ENCODE assay signal across 20 cellular contexts in the genomic region with DNA sequence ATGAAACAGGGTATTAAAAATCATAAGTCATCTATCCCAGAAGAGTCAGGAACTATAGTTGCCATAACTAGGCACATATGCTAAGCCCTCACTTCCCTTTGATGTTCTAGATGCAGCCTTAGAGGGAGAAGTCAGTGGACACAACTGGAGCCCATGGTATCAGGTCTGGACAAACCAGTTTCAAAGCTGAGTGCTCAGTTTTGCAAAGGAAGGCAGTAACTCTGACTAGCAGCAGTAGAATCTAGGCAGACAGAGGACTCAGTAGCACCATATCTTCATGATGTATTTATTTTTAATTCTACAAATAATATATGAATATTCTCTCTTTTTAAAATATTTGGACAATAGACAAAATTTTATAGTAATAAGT. TPM values are rescaled to one million over a fixed set of nuclear protein-coding genes. Genes with fewer than 3 reads are reported as not detected.
DNase-seq lines count a peak whose midpoint lies in the region; ATAC-seq and TF ChIP-seq lines count a peak whose summit lies in the region.
"Had no signal": no experiment of that assay in that cellular context is flagged by ENCODE, and none has a peak within 500 bp of the region (broad histone marks: within the 10 kb centered on the region; RNA-seq: fewer than 3 reads in every experiment).

No MANE protein-coding gene starts in this region.

- H3K4me3 ChIP-seq in Loucy (ENCODE audit: low read length, poor library complexity, severe bottlenecking) (no peak overlapping the region), liver (ENCODE audit: low read depth in 1 of 3, low read length in 3 of 3) (no peak overlapping the region)
- H3K4me3 ChIP-seq: BLaER1, GM23248, HAP-1 had no signal

- DNase-seq in DMS53 (lab: John Stamatoyannopoulos, UW) (peak; percentile 25), left cardiac atrium (no peak), NCI-H226 (no peak), activated T-cell treated with anti-CD3 and anti-CD28 coated beads for 4 hours (no peak), DMS79 treated with DMSO at 0.1 percent for 48 hours (lab: John Stamatoyannopoulos, UW) (no peak)
- DNase-seq: 8988T; CD4-positive, alpha-beta memory T cell; DMS153 had no signal

- H2AFZ ChIP-seq in Loucy (ENCODE audit: low read length): peak overlapping the region; percentile 27; the same call in 1 of the 2 replicates

- H3K4me1 ChIP-seq in Loucy (ENCODE audit: insufficient read depth, low read length, poor library complexity, severe bottlenecking): no peaks in the 10 kb centered on the region
- H3K4me1 ChIP-seq in liver (ENCODE audit: control insufficient read depth in 4 of 4, insufficient read depth in 4 of 4, low read length in 3 of 4): peaks cover 7 to 22% (median 17%) of the 10 kb centered on the region in 4 donors
- H3K4me1 ChIP-seq: BLaER1, HAP-1 had no signal

- no peaks in the 10 kb centered on the region for H3K36me3 ChIP-seq in Loucy (ENCODE audit: insufficient read depth, low read length)
- peaks cover 0 to 3% (median 0%) of the 10 kb centered on the region in 4 donors for H3K36me3 ChIP-seq in liver (ENCODE audit: control insufficient read depth in 4 of 4, insufficient read depth in 3 of 4, low read depth in 1 of 4, low read length in 3 of 4)
- H3K36me3 ChIP-seq: BLaER1, HAP-1 had no signal

- H4K20me1 ChIP-seq in Loucy (ENCODE audit: insufficient read depth, low read length, poor library complexity, severe bottlenecking): no peaks in the 10 kb centered on the region
- H4K20me1 ChIP-seq: BLaER1 had no signal

- no peaks in the 10 kb centered on the region for H3F3A ChIP-seq in Loucy (ENCODE audit: low read depth)

- peak overlapping the region; percentile 58 to 77 for H3K27ac ChIP-seq in liver (ENCODE audit: low read depth in 1 of 2, low read length in 2 of 2)
- H3K27ac ChIP-seq: BLaER1, GM23248, HL-60 had no signal

- TF ChIP-seq RAD21 in liver (IDR thresholded peaks at IDR 0.05): no peak

- H3K9me3 ChIP-seq in Loucy (ENCODE audit: insufficient read depth, low read depth, low read length) (peaks cover 8% of the 10 kb centered on the region), liver (ENCODE audit: control insufficient read depth in 4 of 4, low read length in 3 of 4) (peaks cover 0 to 15% (median 2%) of the 10 kb centered on the region in 4 donors)
- H3K9me3 ChIP-seq: HAP-1 had no signal

- H3K27me3 ChIP-seq in Loucy (ENCODE audit: insufficient read depth, low read length, poor library complexity, severe bottlenecking): no peaks in the 10 kb centered on the region
- no peaks in the 10 kb centered on the region for H3K27me3 ChIP-seq in liver (ENCODE audit: control insufficient read depth in 4 of 4, insufficient read depth in 4 of 4, low read length in 3 of 4)
- H3K27me3 ChIP-seq: BLaER1 had no signal

- H3K9ac ChIP-seq in Loucy (ENCODE audit: low read depth, low read length, poor library complexity, severe bottlenecking) (no peak overlapping the region), liver (ENCODE audit: low read depth in 1 of 2, low read length in 2 of 2) (no peak overlapping the region)
- H3K9ac ChIP-seq: BLaER1, GM23248 had no signal

- TF ChIP-seq CTCF in Loucy (conservative IDR thresholded peaks at IDR 0.05; ENCODE audit: low read length): no peak
- no peak for TF ChIP-seq CTCF in liver (IDR thresholded peaks at IDR 0.05; ENCODE audit: low read depth, low read length, missing input control)

- ATAC-seq in esophagus mucosa: peak; percentile 58
- no peak for ATAC-seq in left cardiac atrium

- no peak overlapping the region for H3K4me2 ChIP-seq in Loucy (ENCODE audit: low read depth, low read length, poor library complexity, severe bottlenecking)
- H3K4me2 ChIP-seq: BLaER1 had no signal

- no peaks in the 10 kb centered on the region for H3K79me2 ChIP-seq in Loucy (ENCODE audit: insufficient read depth, low read length)

- no peaks in the 10 kb centered on the region for H3K9me2 ChIP-seq in Loucy (replicated peaks; ENCODE audit: low read depth, low read length)

- intact Hi-C loops in left cardiac atrium (cut with DNase I): loop anchor here in 1 of 2 donors (10.0 kb wide), 2 partner anchors 78 to 142 kb away; no protein-coding TSS in a partner anchor

TF ChIP-seq in liver, 16 proteins besides CTCF, POLR2A, EP300 and RAD21:
- no peak for TF ChIP-seq RXRA (IDR thresholded peaks at IDR 0.05)
- no peak for TF ChIP-seq JUND (IDR thresholded peaks at IDR 0.05)
- TF ChIP-seq, protein P1, sequence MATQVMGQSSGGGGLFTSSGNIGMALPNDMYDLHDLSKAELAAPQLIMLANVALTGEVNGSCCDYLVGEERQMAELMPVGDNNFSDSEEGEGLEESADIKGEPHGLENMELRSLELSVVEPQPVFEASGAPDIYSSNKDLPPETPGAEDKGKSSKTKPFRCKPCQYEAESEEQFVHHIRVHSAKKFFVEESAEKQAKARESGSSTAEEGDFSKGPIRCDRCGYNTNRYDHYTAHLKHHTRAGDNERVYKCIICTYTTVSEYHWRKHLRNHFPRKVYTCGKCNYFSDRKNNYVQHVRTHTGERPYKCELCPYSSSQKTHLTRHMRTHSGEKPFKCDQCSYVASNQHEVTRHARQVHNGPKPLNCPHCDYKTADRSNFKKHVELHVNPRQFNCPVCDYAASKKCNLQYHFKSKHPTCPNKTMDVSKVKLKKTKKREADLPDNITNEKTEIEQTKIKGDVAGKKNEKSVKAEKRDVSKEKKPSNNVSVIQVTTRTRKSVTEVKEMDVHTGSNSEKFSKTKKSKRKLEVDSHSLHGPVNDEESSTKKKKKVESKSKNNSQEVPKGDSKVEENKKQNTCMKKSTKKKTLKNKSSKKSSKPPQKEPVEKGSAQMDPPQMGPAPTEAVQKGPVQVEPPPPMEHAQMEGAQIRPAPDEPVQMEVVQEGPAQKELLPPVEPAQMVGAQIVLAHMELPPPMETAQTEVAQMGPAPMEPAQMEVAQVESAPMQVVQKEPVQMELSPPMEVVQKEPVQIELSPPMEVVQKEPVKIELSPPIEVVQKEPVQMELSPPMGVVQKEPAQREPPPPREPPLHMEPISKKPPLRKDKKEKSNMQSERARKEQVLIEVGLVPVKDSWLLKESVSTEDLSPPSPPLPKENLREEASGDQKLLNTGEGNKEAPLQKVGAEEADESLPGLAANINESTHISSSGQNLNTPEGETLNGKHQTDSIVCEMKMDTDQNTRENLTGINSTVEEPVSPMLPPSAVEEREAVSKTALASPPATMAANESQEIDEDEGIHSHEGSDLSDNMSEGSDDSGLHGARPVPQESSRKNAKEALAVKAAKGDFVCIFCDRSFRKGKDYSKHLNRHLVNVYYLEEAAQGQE (IDR thresholded peaks at IDR 0.05): no peak
- TF ChIP-seq TAF1 (conservative IDR thresholded peaks at IDR 0.05): no peak
- no peak for TF ChIP-seq GABPA (IDR thresholded peaks at IDR 0.05 in 1 of 2, conservative IDR thresholded peaks at IDR 0.05 in 1 of 2)
- no peak for TF ChIP-seq SP1 (IDR thresholded peaks at IDR 0.05)
- no peak for TF ChIP-seq FOXA1 (IDR thresholded peaks at IDR 0.05)
- TF ChIP-seq, protein P2, sequence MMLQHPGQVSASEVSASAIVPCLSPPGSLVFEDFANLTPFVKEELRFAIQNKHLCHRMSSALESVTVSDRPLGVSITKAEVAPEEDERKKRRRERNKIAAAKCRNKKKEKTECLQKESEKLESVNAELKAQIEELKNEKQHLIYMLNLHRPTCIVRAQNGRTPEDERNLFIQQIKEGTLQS (IDR thresholded peaks at IDR 0.05): no peak
- no peak for TF ChIP-seq HNF4G (IDR thresholded peaks at IDR 0.05)
- no peak for TF ChIP-seq EGR1 (IDR thresholded peaks at IDR 0.05; ENCODE audit: low read depth in 2 of 2)
- no peak for TF ChIP-seq FOXA2 (IDR thresholded peaks at IDR 0.05)
- TF ChIP-seq HNF4A (conservative IDR thresholded peaks at IDR 0.05): no peak
- no peak for TF ChIP-seq NR2F2 (IDR thresholded peaks at IDR 0.05)
- TF ChIP-seq YY1 (IDR thresholded peaks at IDR 0.05): no peak
- TF ChIP-seq, protein P3, sequence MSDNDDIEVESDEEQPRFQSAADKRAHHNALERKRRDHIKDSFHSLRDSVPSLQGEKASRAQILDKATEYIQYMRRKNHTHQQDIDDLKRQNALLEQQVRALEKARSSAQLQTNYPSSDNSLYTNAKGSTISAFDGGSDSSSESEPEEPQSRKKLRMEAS (IDR thresholded peaks at IDR 0.05): no peak
- TF ChIP-seq, protein P4, sequence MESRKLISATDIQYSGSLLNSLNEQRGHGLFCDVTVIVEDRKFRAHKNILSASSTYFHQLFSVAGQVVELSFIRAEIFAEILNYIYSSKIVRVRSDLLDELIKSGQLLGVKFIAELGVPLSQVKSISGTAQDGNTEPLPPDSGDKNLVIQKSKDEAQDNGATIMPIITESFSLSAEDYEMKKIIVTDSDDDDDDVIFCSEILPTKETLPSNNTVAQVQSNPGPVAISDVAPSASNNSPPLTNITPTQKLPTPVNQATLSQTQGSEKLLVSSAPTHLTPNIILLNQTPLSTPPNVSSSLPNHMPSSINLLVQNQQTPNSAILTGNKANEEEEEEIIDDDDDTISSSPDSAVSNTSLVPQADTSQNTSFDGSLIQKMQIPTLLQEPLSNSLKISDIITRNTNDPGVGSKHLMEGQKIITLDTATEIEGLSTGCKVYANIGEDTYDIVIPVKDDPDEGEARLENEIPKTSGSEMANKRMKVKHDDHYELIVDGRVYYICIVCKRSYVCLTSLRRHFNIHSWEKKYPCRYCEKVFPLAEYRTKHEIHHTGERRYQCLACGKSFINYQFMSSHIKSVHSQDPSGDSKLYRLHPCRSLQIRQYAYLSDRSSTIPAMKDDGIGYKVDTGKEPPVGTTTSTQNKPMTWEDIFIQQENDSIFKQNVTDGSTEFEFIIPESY (IDR thresholded peaks at IDR 0.05): no peak
TF ChIP-seq in liver: peak in this region for 0.

RNA-seq across cellular contexts. Expression of a gene that starts 11.7 kb away (rescaled TPM):
- total RNA-seq in esophagus mucosa (13.6 TPM), liver (10 to 100 TPM; 14.9 to 72.0 TPM), left cardiac atrium (1 to 10 TPM; 7.9 to 9.0 TPM)
- polyA plus RNA-seq in liver: 10 to 100 TPM; 54.4 to 62.8 TPM
- total RNA-seq: A673; CD4-positive, alpha-beta memory T cell; H4; HT1080 had no signal
- polyA plus RNA-seq: AG04450, IgD-negative memory B cell had no signal
